14 cellular contexts compared by ENCODE assay signal in the genomic region with DNA sequence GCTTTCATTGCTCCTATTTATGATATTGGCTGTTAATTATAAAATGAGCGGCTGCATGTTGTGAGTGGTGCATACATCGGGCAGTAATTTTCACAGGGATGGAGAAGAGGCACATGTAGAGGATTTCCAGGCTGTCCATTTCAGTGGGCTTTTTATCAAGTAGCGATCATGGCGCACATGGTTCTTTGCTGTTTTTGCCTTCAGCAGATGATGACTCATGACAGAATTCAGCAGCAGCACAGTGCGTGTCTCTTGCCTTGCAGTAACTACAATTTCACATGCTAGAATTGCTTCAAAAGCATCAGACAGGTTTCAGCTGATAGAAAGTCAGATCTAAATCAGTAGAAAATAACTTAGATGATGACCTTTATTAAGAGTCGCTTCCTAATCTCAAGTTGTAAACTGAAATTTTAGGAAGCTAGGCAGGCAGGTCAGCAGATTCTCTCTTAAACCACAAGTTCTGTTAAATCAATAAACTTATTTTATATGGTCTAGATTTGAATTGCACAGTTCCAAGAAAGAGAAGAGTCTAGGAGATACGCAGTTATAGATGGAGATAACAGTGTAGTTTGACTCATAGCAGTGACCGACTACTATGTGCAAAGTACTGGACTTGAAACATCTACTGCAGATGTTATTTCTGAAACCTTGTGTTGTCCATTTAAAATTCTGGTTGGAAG. TPM values are rescaled to one million over a fixed set of nuclear protein-coding genes. Genes with fewer than 3 reads are reported as not detected.
DNase-seq lines count a peak whose midpoint lies in the region; ATAC-seq, FAIRE-seq and TF ChIP-seq lines count a peak whose summit lies in the region.
"Had no signal": no experiment of that assay in that cellular context is flagged by ENCODE, and none has a peak within 500 bp of the region (broad histone marks: within the 10 kb centered on the region; RNA-seq: fewer than 3 reads in every experiment).

No MANE protein-coding gene starts in this region.

- TF ChIP-seq RAD21 in A549 (conservative IDR thresholded peaks at IDR 0.05 in 1 of 2, IDR thresholded peaks at IDR 0.05 in 1 of 2), result no peak

- POLR2A ChIA-PET in A549 (lab: Yijun Ruan, JAX), result no interaction called here

- no peak for ATAC-seq in A549
- ATAC-seq in HG03280 (IDR thresholded peaks at IDR 0.05; ENCODE audit: unreplicated experiment), result no peak
- no peak for ATAC-seq in HG03097 (IDR thresholded peaks at IDR 0.05; ENCODE audit: low FRiP score, unreplicated experiment)
- ATAC-seq: left lobe of liver had no signal

- no peak for TF ChIP-seq POLR2A in A549 (IDR thresholded peaks at IDR 0.05; ENCODE audit: low read length)
- TF ChIP-seq POLR2A in lower leg skin (IDR thresholded peaks at IDR 0.05), result no peak

- H3K4me2 ChIP-seq in A549 (peak overlapping the region; percentile 63; the same call in 2 of the 3 replicates), KMS-11 (peak overlapping the region; percentile 1; the same call in 1 of the 2 replicates)

- no peak for FAIRE-seq in A549 (lab: Jason Lieb, UNC)

- no peak for TF ChIP-seq CTCF in A549 (IDR thresholded peaks at IDR 0.05)
- no peak for TF ChIP-seq CTCF in KMS-11 (conservative IDR thresholded peaks at IDR 0.05; ENCODE audit: low read depth, low read length)
- no peak for TF ChIP-seq CTCF in lower leg skin (IDR thresholded peaks at IDR 0.05)

- H3K79me2 ChIP-seq in KMS-11 (ENCODE audit: insufficient read depth, low read depth), result no peaks in the 10 kb centered on the region

- intact Hi-C loops in lower leg skin (cut with DNase I; ENCODE audit: low total_unique reads), result no loop called here

- peaks cover 26% of the 10 kb centered on the region for H3K4me1 ChIP-seq in A549
- H3K4me1 ChIP-seq in KMS-11 (ENCODE audit: low read depth, poor library complexity, severe bottlenecking), result peaks cover 97% of the 10 kb centered on the region

- 91% methylated on average over 8 of the region's 8 CpGs for WGBS in A549 (ENCODE audit: missing lambda C conversion rate)
- 88 to 95% methylated on average over 8 of the region's 8 CpGs for WGBS in lower leg skin, 2 donors

- DNase-seq in A549 (ENCODE audit: low read depth in 1 of 2, low spot score in 1 of 2) (no peak), brain pericyte (ENCODE audit: low read depth, low spot score) (peak; percentile 43), hepatic stellate cell (ENCODE audit: low spot score) (peak; percentile 21), DMS53 (lab: John Stamatoyannopoulos, UW) (no peak), lower leg skin (ENCODE audit: low spot score in 2 of 2) (no peak)
- DNase-seq: activated naive CD4-positive, alpha-beta T cell treated with anti-CD3 and anti-CD28 coated beads, Interleukin-2, amount 10 ng/mL, durations not matched to agents 7 days and 5 days; NCI-H748 treated with DMSO at 0.1 percent for 48 hours; posterior cingulate gyrus; T-helper 1 cell had no signal

- H3K36me3 ChIP-seq in KMS-11 (ENCODE audit: insufficient read depth), result no peaks in the 10 kb centered on the region

- no peak overlapping the region for H2AFZ ChIP-seq in KMS-11 (ENCODE audit: low read depth)

- H3K4me3 ChIP-seq in A549 (no peak overlapping the region), KMS-11 (IDR thresholded peaks at IDR 0.05; ENCODE audit: insufficient read depth, low read depth, low read length) (no peak overlapping the region), lower leg skin (ENCODE audit: low read depth, poor library complexity, severe bottlenecking) (no peak overlapping the region)

- no peaks in the 10 kb centered on the region for H3K9me3 ChIP-seq in A549

- no peak for TF ChIP-seq EP300 in A549 (IDR thresholded peaks at IDR 0.05)

- no peaks in the 10 kb centered on the region for H3K27me3 ChIP-seq in KMS-11 (ENCODE audit: insufficient read depth, low read depth)

- no peaks in the 10 kb centered on the region for H4K20me1 ChIP-seq in KMS-11 (ENCODE audit: insufficient read depth)

- CTCF ChIA-PET in A549 (lab: Yijun Ruan, JAX), result no interaction called here

- H3K9ac ChIP-seq in KMS-11, result no peak overlapping the region

- H3K27ac ChIP-seq in A549, result peak overlapping the region; percentile 73 to 82
- H3K27ac ChIP-seq in KMS-11, result no peak overlapping the region; the same call in 1 of the 2 replicates

TF ChIP-seq in A549, 52 proteins besides CTCF, POLR2A, EP300 and RAD21:
- no peak for TF ChIP-seq EHF (CRISPR knock-in tag; IDR thresholded peaks at IDR 0.05)
- TF ChIP-seq PHF8 (IDR thresholded peaks at IDR 0.05; ENCODE audit: borderline replicate concordance, low read depth), result no peak
- no peak for TF ChIP-seq SMC3 (IDR thresholded peaks at IDR 0.05)
- TF ChIP-seq MAZ (IDR thresholded peaks at IDR 0.05; ENCODE audit: borderline replicate concordance, low read depth, low read length), result no peak
- no peak for TF ChIP-seq MYC (IDR thresholded peaks at IDR 0.05; ENCODE audit: borderline replicate concordance, low read length)
- TF ChIP-seq, protein P1, sequence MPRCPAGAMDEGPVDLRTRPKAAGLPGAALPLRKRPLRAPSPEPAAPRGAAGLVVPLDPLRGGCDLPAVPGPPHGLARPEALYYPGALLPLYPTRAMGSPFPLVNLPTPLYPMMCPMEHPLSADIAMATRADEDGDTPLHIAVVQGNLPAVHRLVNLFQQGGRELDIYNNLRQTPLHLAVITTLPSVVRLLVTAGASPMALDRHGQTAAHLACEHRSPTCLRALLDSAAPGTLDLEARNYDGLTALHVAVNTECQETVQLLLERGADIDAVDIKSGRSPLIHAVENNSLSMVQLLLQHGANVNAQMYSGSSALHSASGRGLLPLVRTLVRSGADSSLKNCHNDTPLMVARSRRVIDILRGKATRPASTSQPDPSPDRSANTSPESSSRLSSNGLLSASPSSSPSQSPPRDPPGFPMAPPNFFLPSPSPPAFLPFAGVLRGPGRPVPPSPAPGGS (IDR thresholded peaks at IDR 0.05), result no peak
- no peak for TF ChIP-seq ZFP36 (IDR thresholded peaks at IDR 0.05; ENCODE audit: borderline replicate concordance, partially characterized antibody)
- TF ChIP-seq RFX5 (IDR thresholded peaks at IDR 0.05), result no peak
- TF ChIP-seq FOXS1 (CRISPR knock-in tag; IDR thresholded peaks at IDR 0.05), result no peak
- TF ChIP-seq RARB (CRISPR knock-in tag; IDR thresholded peaks at IDR 0.05), result no peak
- TF ChIP-seq FOSL2 (IDR thresholded peaks at IDR 0.05), result no peak
- no peak for TF ChIP-seq FOSL2 (CRISPR knock-in tag; IDR thresholded peaks at IDR 0.05)
- no peak for TF ChIP-seq RCOR1 (IDR thresholded peaks at IDR 0.05; ENCODE audit: low read depth, low read length)
- TF ChIP-seq HEYL (CRISPR knock-in tag; IDR thresholded peaks at IDR 0.05), result no peak
- TF ChIP-seq, protein P2, sequence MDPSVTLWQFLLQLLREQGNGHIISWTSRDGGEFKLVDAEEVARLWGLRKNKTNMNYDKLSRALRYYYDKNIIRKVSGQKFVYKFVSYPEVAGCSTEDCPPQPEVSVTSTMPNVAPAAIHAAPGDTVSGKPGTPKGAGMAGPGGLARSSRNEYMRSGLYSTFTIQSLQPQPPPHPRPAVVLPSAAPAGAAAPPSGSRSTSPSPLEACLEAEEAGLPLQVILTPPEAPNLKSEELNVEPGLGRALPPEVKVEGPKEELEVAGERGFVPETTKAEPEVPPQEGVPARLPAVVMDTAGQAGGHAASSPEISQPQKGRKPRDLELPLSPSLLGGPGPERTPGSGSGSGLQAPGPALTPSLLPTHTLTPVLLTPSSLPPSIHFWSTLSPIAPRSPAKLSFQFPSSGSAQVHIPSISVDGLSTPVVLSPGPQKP (IDR thresholded peaks at IDR 0.05; ENCODE audit: low read depth, low read length), result no peak
- TF ChIP-seq E2F6 (IDR thresholded peaks at IDR 0.05; ENCODE audit: borderline replicate concordance, low read depth), result no peak
- TF ChIP-seq EHMT2 (IDR thresholded peaks at IDR 0.05; ENCODE audit: low read depth), result no peak
- TF ChIP-seq CBX2 (IDR thresholded peaks at IDR 0.05; ENCODE audit: borderline replicate concordance, low read depth), result no peak
TF ChIP-seq in A549: peak in this region for 0.

RNA-seq across cellular contexts. Expression of gene LRP2BP, which starts 35.8 kb away (rescaled TPM):
- polyA plus RNA-seq in A549 (2011; rRNA removed) (0.33 and 0.37 TPM in 2 replicates), A549 (2017; fragmentation: RNase III; extraction: RNeasy Plus Mini Kit Qiagen cat#74134 plus additional on column Dnase treatment) (0.14 to 0.25 TPM (median 0.23 TPM) in 3 replicates)
- 0.04 and 0.08 TPM in 2 replicates for polyA plus RNA-seq in A549 (2012; cell fraction: cytosol; rRNA removed)
- 0.16 and 0.22 TPM in 2 replicates for polyA plus RNA-seq in A549 (2012; cell fraction: nucleus; rRNA removed)
- polyA minus RNA-seq in A549 (2011; rRNA and poly(A)+ RNA removed), result 0.29 and 0.34 TPM in 2 replicates
- 1 to 10 TPM in 2 of 4 donors, under 1 TPM in 2; 0.55 to 1.5 (median 1.2) TPM for total RNA-seq in lower leg skin

RNA-seq across cellular contexts. Expression of gene ANKRD37, which starts 36.7 kb away (rescaled TPM):
- polyA plus RNA-seq in A549 (2011; rRNA removed), result 4.1 and 5.3 TPM in 2 replicates
- polyA plus RNA-seq in A549 (2012; cell fraction: cytosol; rRNA removed), result 4.9 and 5.9 TPM in 2 replicates
- 7.4 and 8.2 TPM in 2 replicates for polyA plus RNA-seq in A549 (2012; cell fraction: nucleus; rRNA removed)
- 2.7 to 3.5 TPM (median 3.0 TPM) in 3 replicates for polyA plus RNA-seq in A549 (2017; fragmentation: RNase III; extraction: RNeasy Plus Mini Kit Qiagen cat#74134 plus additional on column Dnase treatment)
- 4.1 and 4.6 TPM in 2 replicates for polyA minus RNA-seq in A549 (2011; rRNA and poly(A)+ RNA removed)
- 10 to 100 TPM; 16.1 to 30.8 (median 22.1) TPM for total RNA-seq in lower leg skin
- total RNA-seq: A673 had no signal

Comparison
In these comparisons a context has a peak if more than half of its experiments do, and no peak if none do; other contexts are left out.
1. DNase-seq: peak in brain pericyte (single experiment) and hepatic stellate cell (single experiment); none in A549 (0 of 2), DMS53 (single experiment) and lower leg skin (0 of 2).